In genomic region chr10:112792487-112793196, GRCh38 we compare ENCODE assay signal across 10 cellular contexts.
DNase-seq lines count a peak whose midpoint lies in the region; ATAC-seq and TF ChIP-seq lines count a peak whose summit lies in the region.
"Had no signal": no experiment of that assay in that cellular context is flagged by ENCODE, and none has a peak within 500 bp of the region (broad histone marks: within the 10 kb centered on the region; RNA-seq: fewer than 3 reads in every experiment).

No MANE protein-coding gene starts in this region.

- CTCF ChIA-PET in activated CD8-positive, alpha-beta T cell treated with anti-CD3 and anti-CD28 coated beads, Interleukin-2, amount 10 ng/mL, durations not matched to agents 7 days and 5 days (lab: Charles Lee), result no interaction called here

- H3K9me3 ChIP-seq in WERI-Rb-1 (ENCODE audit: severe bottlenecking) (no peaks in the 10 kb centered on the region), sigmoid colon (peaks cover 0 to 5% (median 0%) of the 10 kb centered on the region in 4 donors)

- peaks cover 6% of the 10 kb centered on the region for H3K27me3 Mint-ChIP-seq in GM23338 (ENCODE audit: insufficient read depth, low read depth, poor library complexity)
- no peaks in the 10 kb centered on the region for H3K27me3 Mint-ChIP-seq in activated CD8-positive, alpha-beta T cell treated with anti-CD3 and anti-CD28 coated beads, Interleukin-2, amount 10 ng/mL, durations not matched to agents 7 days and 5 days (ENCODE audit: low read depth)
- peaks cover 0 to 2% (median 0%) of the 10 kb centered on the region in 5 donors for H3K27me3 Mint-ChIP-seq in naive thymus-derived CD8-positive, alpha-beta T cell
- H3K27me3 Mint-ChIP-seq in immature natural killer cell (ENCODE audit: low read depth in 3 of 3), result no peaks in the 10 kb centered on the region
- H3K27me3 Mint-ChIP-seq: activated naive CD8-positive, alpha-beta T cell treated with anti-CD3 and anti-CD28 coated beads, Interleukin-2, amount 10 ng/mL, durations not matched to agents 7 days and 5 days had no signal

- POLR2A ChIA-PET in activated CD8-positive, alpha-beta T cell treated with anti-CD3 and anti-CD28 coated beads, Interleukin-2, amount 10 ng/mL, durations not matched to agents 7 days and 5 days (lab: Charles Lee), result no interaction called here
- POLR2A ChIA-PET in naive thymus-derived CD8-positive, alpha-beta T cell (lab: Charles Lee), result no interaction called here

- H3K4me2 ChIP-seq in GM23338, result 0 out of 2 replicates have a peak overlapping the region, but pooled peaks have one; percentile 28

- TF ChIP-seq CTCF in GM23338 (conservative IDR thresholded peaks at IDR 0.05; ENCODE audit: low read depth in 2 of 2) (no peak), WERI-Rb-1 (IDR thresholded peaks at IDR 0.05; ENCODE audit: low read depth, low read length) (no peak), sigmoid colon (IDR thresholded peaks at IDR 0.05) (no peak)

- ATAC-seq in GM23338 (peak; percentile 47), left cardiac atrium (peak; percentile 89 to 93), GM21786 (IDR thresholded peaks at IDR 0.05; ENCODE audit: unreplicated experiment) (no peak)
- no peak for ATAC-seq in activated CD8-positive, alpha-beta T cell treated with anti-CD3 and anti-CD28 coated beads, Interleukin-2, amount 10 ng/mL, durations not matched to agents 7 days and 5 days
- no peak for ATAC-seq in naive thymus-derived CD8-positive, alpha-beta T cell

- H3K27ac Mint-ChIP-seq in GM23338 (peak overlapping the region; percentile 49; the same call in 1 of the 2 replicates), immature natural killer cell (no peak overlapping the region)
- no peak overlapping the region for H3K27ac Mint-ChIP-seq in activated CD8-positive, alpha-beta T cell treated with anti-CD3 and anti-CD28 coated beads, Interleukin-2, amount 10 ng/mL, durations not matched to agents 7 days and 5 days
- no peak overlapping the region for H3K27ac Mint-ChIP-seq in naive thymus-derived CD8-positive, alpha-beta T cell
- H3K27ac Mint-ChIP-seq: activated naive CD8-positive, alpha-beta T cell treated with anti-CD3 and anti-CD28 coated beads, Interleukin-2, amount 10 ng/mL, durations not matched to agents 7 days and 5 days had no signal

- intact Hi-C loops in left cardiac atrium (cut with DNase I), result no loop called here
- intact Hi-C loops in sigmoid colon (cut with DNase I), result no loop called here

- no peak overlapping the region for H3K4me3 ChIP-seq in GM23338
- H3K4me3 ChIP-seq in WERI-Rb-1 (ENCODE audit: low read depth, low read length), result peak overlapping the region; percentile 27
- no peak overlapping the region for H3K4me3 ChIP-seq in sigmoid colon

- H3K4me3 Mint-ChIP-seq in GM23338 (no peak overlapping the region), immature natural killer cell (no peak overlapping the region)
- H3K4me3 Mint-ChIP-seq in activated CD8-positive, alpha-beta T cell treated with anti-CD3 and anti-CD28 coated beads, Interleukin-2, amount 10 ng/mL, durations not matched to agents 7 days and 5 days, result no peak overlapping the region
- H3K4me3 Mint-ChIP-seq in naive thymus-derived CD8-positive, alpha-beta T cell, result no peak overlapping the region
- H3K4me3 Mint-ChIP-seq: activated naive CD8-positive, alpha-beta T cell treated with anti-CD3 and anti-CD28 coated beads, Interleukin-2, amount 10 ng/mL, durations not matched to agents 7 days and 5 days had no signal

- no peaks in the 10 kb centered on the region for H3K9me2 ChIP-seq in GM23338 (ENCODE audit: insufficient read depth)

- H3K36me3 ChIP-seq in GM23338 (ENCODE audit: insufficient read depth) (no peaks in the 10 kb centered on the region), WERI-Rb-1 (no peaks in the 10 kb centered on the region), sigmoid colon (no peaks in the 10 kb centered on the region)

- H3K36me3 Mint-ChIP-seq in GM23338 (ENCODE audit: low read depth), result no peaks in the 10 kb centered on the region
- peaks cover 6% of the 10 kb centered on the region for H3K36me3 Mint-ChIP-seq in activated CD8-positive, alpha-beta T cell treated with anti-CD3 and anti-CD28 coated beads, Interleukin-2, amount 10 ng/mL, durations not matched to agents 7 days and 5 days (ENCODE audit: low read depth)
- peaks cover 10 to 23% (median 21%) of the 10 kb centered on the region in 3 donors for H3K36me3 Mint-ChIP-seq in naive thymus-derived CD8-positive, alpha-beta T cell
- peaks cover 9 to 15% (median 9%) of the 10 kb centered on the region in 3 donors for H3K36me3 Mint-ChIP-seq in immature natural killer cell

- H3K9me3 Mint-ChIP-seq in GM23338 (no peaks in the 10 kb centered on the region), immature natural killer cell (peaks cover 0 to 12% (median 8%) of the 10 kb centered on the region in 6 donors)
- peaks cover 10% of the 10 kb centered on the region for H3K9me3 Mint-ChIP-seq in activated CD8-positive, alpha-beta T cell treated with anti-CD3 and anti-CD28 coated beads, Interleukin-2, amount 10 ng/mL, durations not matched to agents 7 days and 5 days (ENCODE audit: insufficient read depth)
- peaks cover 3 to 24% (median 16%) of the 10 kb centered on the region in 9 donors for H3K9me3 Mint-ChIP-seq in naive thymus-derived CD8-positive, alpha-beta T cell

- H3K27me3 ChIP-seq in GM23338 (ENCODE audit: insufficient read depth), result no peaks in the 10 kb centered on the region
- H3K27me3 ChIP-seq in WERI-Rb-1 (ENCODE audit: insufficient read depth, low read depth, severe bottlenecking), result no peaks in the 10 kb centered on the region
- H3K27me3 ChIP-seq in sigmoid colon, result no peaks in the 10 kb centered on the region

- no peak for TF ChIP-seq POLR2A in sigmoid colon (IDR thresholded peaks at IDR 0.05)

- H2AFZ ChIP-seq in GM23338, result no peak overlapping the region

- no peak for DNase-seq in GM23338 (ENCODE audit: low spot score)
- DNase-seq in WERI-Rb-1, result peak; percentile 78
- peak; percentile 64 for DNase-seq in left cardiac atrium
- peak; percentile 86 for DNase-seq in sigmoid colon
- DNase-seq in activated CD8-positive, alpha-beta T cell treated with anti-CD3 and anti-CD28 coated beads, Interleukin-2, amount 10 ng/mL, durations not matched to agents 7 days and 5 days, result no peak
- no peak for DNase-seq in naive thymus-derived CD8-positive, alpha-beta T cell
- no peak for DNase-seq in immature natural killer cell
- DNase-seq: activated naive CD8-positive, alpha-beta T cell treated with anti-CD3 and anti-CD28 coated beads, Interleukin-2, amount 10 ng/mL, durations not matched to agents 7 days and 5 days had no signal

- 18 to 63% methylated on average over 14 of the region's 14 CpGs for WGBS in sigmoid colon, 2 donors

- H4K20me1 ChIP-seq in GM23338 (replicated peaks; ENCODE audit: insufficient read depth), result no peaks in the 10 kb centered on the region

- TF ChIP-seq EP300 in sigmoid colon (IDR thresholded peaks at IDR 0.05), result no peak

- no peaks in the 10 kb centered on the region for H3K79me2 ChIP-seq in GM23338 (replicated peaks; ENCODE audit: insufficient read depth)

- H3F3A ChIP-seq in GM23338 (replicated peaks; ENCODE audit: low read depth), result no peaks in the 10 kb centered on the region

- H3K27ac ChIP-seq in GM23338 (ENCODE audit: low read depth) (peak overlapping the region; percentile 64), WERI-Rb-1 (peak overlapping the region; percentile 44), sigmoid colon (peak overlapping the region in 3 of 4 donors; percentile 14 to 41 (median 19))
- H3K27ac ChIP-seq: RWPE1 had no signal

- H3K4me1 ChIP-seq in GM23338 (ENCODE audit: insufficient read depth) (peaks cover 26% of the 10 kb centered on the region), sigmoid colon (peaks cover 0 to 22% (median 17%) of the 10 kb centered on the region in 4 donors)

- H3K4me1 Mint-ChIP-seq in GM23338 (peaks cover 31% of the 10 kb centered on the region), immature natural killer cell (no peaks in the 10 kb centered on the region)
- no peaks in the 10 kb centered on the region for H3K4me1 Mint-ChIP-seq in activated CD8-positive, alpha-beta T cell treated with anti-CD3 and anti-CD28 coated beads, Interleukin-2, amount 10 ng/mL, durations not matched to agents 7 days and 5 days (ENCODE audit: low read depth)
- no peaks in the 10 kb centered on the region for H3K4me1 Mint-ChIP-seq in naive thymus-derived CD8-positive, alpha-beta T cell
- H3K4me1 Mint-ChIP-seq: activated naive CD8-positive, alpha-beta T cell treated with anti-CD3 and anti-CD28 coated beads, Interleukin-2, amount 10 ng/mL, durations not matched to agents 7 days and 5 days had no signal

TF ChIP-seq in GM23338, 12 proteins besides CTCF, POLR2A, EP300 and RAD21 (continues in another document):
- TF ChIP-seq ZNF331 (CRISPR knock-in tag; IDR thresholded peaks at IDR 0.05; ENCODE audit: low read depth) (no peak), EZH2phosphoT487 (IDR thresholded peaks at IDR 0.05; ENCODE audit: unreplicated experiment) (no peak), JUNB (IDR thresholded peaks at IDR 0.05; ENCODE audit: unreplicated experiment) (no peak), REST (IDR thresholded peaks at IDR 0.05; ENCODE audit: unreplicated experiment) (no peak), STAT1 (IDR thresholded peaks at IDR 0.05; ENCODE audit: unreplicated experiment) (no peak), NANOG (IDR thresholded peaks at IDR 0.05; ENCODE audit: borderline replicate concordance) (no peak), CREB1 (CRISPR knock-in tag; IDR thresholded peaks at IDR 0.05; ENCODE audit: low read depth) (no peak)

Comparison
In these comparisons a context has a peak if more than half of its experiments do, and no peak if none do; other contexts are left out.
1. ATAC-seq: peak in GM23338 (single experiment) and left cardiac atrium (2 of 2); none in activated CD8-positive, alpha-beta T cell treated with anti-CD3 and anti-CD28 coated beads, Interleukin-2, amount 10 ng/mL, durations not matched to agents 7 days and 5 days (single experiment), GM21786 (single experiment) and naive thymus-derived CD8-positive, alpha-beta T cell (0 of 2).
2. DNase-seq: peak in WERI-Rb-1 (single experiment), left cardiac atrium (single experiment) and sigmoid colon (single experiment); none in GM23338 (single experiment), activated CD8-positive, alpha-beta T cell treated with anti-CD3 and anti-CD28 coated beads, Interleukin-2, amount 10 ng/mL, durations not matched to agents 7 days and 5 days (single experiment), naive thymus-derived CD8-positive, alpha-beta T cell (0 of 10) and immature natural killer cell (0 of 3).
3. Peak in every context shown above with its lines, with median percentiles within 50 percentile points of each other: H3K27ac ChIP-seq.